In genomic region chr20:2130668-2131067, GRCh38 we compare ENCODE assay signal across 1 cellular context.
TF ChIP-seq lines count a peak whose summit lies in the region.

No MANE protein-coding gene starts in this region.

TF ChIP-seq in HepG2, 621 proteins besides CTCF, POLR2A, EP300 and RAD21:
- TF ChIP-seq ERF (CRISPR knock-in tag; IDR thresholded peaks at IDR 0.05) (no peak), HBP1 (CRISPR knock-in tag; IDR thresholded peaks at IDR 0.05; ENCODE audit: low read depth) (no peak), SCMH1 (CRISPR knock-in tag; IDR thresholded peaks at IDR 0.05; ENCODE audit: borderline replicate concordance) (no peak), ZNF382 (CRISPR knock-in tag; IDR thresholded peaks at IDR 0.05; ENCODE audit: borderline replicate concordance) (no peak), HMGXB4 (CRISPR knock-in tag; IDR thresholded peaks at IDR 0.05; ENCODE audit: borderline replicate concordance in 1 of 2, low read depth in 1 of 2) (no peak), PBX3 (CRISPR knock-in tag; IDR thresholded peaks at IDR 0.05; ENCODE audit: borderline replicate concordance) (no peak), MLLT10 (CRISPR knock-in tag; IDR thresholded peaks at IDR 0.05) (no peak), ZNF589 (CRISPR knock-in tag; conservative IDR thresholded peaks at IDR 0.05) (no peak), PPARG (CRISPR knock-in tag; conservative IDR thresholded peaks at IDR 0.05) (no peak), ZBTB7A (CRISPR knock-in tag; IDR thresholded peaks at IDR 0.05) (no peak), HNF4A (CRISPR knock-in tag; IDR thresholded peaks at IDR 0.05) (no peak), ZNF484 (CRISPR knock-in tag; IDR thresholded peaks at IDR 0.05; ENCODE audit: borderline replicate concordance, low read depth) (no peak), CBX5 (CRISPR knock-in tag; IDR thresholded peaks at IDR 0.05; ENCODE audit: borderline replicate concordance) (no peak)
- TF ChIP-seq, protein P1, sequence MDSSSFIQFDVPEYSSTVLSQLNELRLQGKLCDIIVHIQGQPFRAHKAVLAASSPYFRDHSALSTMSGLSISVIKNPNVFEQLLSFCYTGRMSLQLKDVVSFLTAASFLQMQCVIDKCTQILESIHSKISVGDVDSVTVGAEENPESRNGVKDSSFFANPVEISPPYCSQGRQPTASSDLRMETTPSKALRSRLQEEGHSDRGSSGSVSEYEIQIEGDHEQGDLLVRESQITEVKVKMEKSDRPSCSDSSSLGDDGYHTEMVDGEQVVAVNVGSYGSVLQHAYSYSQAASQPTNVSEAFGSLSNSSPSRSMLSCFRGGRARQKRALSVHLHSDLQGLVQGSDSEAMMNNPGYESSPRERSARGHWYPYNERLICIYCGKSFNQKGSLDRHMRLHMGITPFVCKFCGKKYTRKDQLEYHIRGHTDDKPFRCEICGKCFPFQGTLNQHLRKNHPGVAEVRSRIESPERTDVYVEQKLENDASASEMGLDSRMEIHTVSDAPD (CRISPR knock-in tag; IDR thresholded peaks at IDR 0.05): no peak
- TF ChIP-seq, protein P2, sequence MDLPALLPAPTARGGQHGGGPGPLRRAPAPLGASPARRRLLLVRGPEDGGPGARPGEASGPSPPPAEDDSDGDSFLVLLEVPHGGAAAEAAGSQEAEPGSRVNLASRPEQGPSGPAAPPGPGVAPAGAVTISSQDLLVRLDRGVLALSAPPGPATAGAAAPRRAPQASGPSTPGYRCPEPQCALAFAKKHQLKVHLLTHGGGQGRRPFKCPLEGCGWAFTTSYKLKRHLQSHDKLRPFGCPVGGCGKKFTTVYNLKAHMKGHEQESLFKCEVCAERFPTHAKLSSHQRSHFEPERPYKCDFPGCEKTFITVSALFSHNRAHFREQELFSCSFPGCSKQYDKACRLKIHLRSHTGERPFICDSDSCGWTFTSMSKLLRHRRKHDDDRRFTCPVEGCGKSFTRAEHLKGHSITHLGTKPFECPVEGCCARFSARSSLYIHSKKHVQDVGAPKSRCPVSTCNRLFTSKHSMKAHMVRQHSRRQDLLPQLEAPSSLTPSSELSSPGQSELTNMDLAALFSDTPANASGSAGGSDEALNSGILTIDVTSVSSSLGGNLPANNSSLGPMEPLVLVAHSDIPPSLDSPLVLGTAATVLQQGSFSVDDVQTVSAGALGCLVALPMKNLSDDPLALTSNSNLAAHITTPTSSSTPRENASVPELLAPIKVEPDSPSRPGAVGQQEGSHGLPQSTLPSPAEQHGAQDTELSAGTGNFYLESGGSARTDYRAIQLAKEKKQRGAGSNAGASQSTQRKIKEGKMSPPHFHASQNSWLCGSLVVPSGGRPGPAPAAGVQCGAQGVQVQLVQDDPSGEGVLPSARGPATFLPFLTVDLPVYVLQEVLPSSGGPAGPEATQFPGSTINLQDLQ (CRISPR knock-in tag; IDR thresholded peaks at IDR 0.05): no peak
